ENCODE assay signal across 15 cellular contexts in the genomic region with DNA sequence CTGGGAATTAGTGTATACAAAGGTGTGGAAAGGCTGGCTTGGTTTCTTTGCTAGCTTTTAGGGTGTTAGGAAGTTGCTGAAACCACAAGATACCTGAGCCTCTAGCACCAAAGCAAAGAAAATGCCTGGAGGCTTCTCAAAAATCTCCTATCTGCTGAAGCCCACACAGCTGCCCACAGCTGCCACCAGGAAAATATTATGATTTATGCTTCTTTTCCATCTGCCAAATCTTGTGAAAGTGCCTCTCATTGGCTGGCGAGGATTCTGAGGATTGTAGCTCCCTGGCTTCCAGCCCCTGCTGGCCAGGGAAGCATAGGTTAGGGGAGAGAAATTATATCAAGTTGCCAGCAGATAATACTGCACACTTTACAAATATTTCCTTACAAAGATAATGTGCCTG.
DNase-seq lines count a peak whose midpoint lies in the region; ATAC-seq, FAIRE-seq and TF ChIP-seq lines count a peak whose summit lies in the region.
"Had no signal": no experiment of that assay in that cellular context is flagged by ENCODE, and none has a peak within 500 bp of the region (broad histone marks: within the 10 kb centered on the region; RNA-seq: fewer than 3 reads in every experiment).

No MANE protein-coding gene starts in this region.

- no peaks in the 10 kb centered on the region for H3K9me3 Mint-ChIP-seq in activated T-cell treated with anti-CD3 and anti-CD28 coated beads, Interleukin-2, amount 50 U/mL, for 24 hours
- no peaks in the 10 kb centered on the region for H3K9me3 Mint-ChIP-seq in naive thymus-derived CD8-positive, alpha-beta T cell
- H3K9me3 Mint-ChIP-seq: activated naive CD8-positive, alpha-beta T cell treated with anti-CD3 and anti-CD28 coated beads, Interleukin-2, amount 50 U/mL, for 24 hours; stimulated activated effector memory CD8-positive, alpha-beta T cell treated with anti-CD3 and anti-CD28 coated beads, Interleukin-12 subunit alpha, Interleukin-12 subunit beta, amount 100 ng/mL, for 72 hours had no signal

- no peak overlapping the region for H3K27ac Mint-ChIP-seq in activated T-cell treated with anti-CD3 and anti-CD28 coated beads, Interleukin-2, amount 50 U/mL, for 24 hours
- no peak overlapping the region for H3K27ac Mint-ChIP-seq in naive thymus-derived CD8-positive, alpha-beta T cell
- H3K27ac Mint-ChIP-seq: activated naive CD8-positive, alpha-beta T cell treated with anti-CD3 and anti-CD28 coated beads, Interleukin-2, amount 50 U/mL, for 24 hours; stimulated activated effector memory CD8-positive, alpha-beta T cell treated with anti-CD3 and anti-CD28 coated beads, Interleukin-12 subunit alpha, Interleukin-12 subunit beta, amount 100 ng/mL, for 72 hours had no signal

- H3K36me3 ChIP-seq in HepG2 (replicated peaks in 1 of 2; ENCODE audit: control insufficient read depth in 1 of 2, insufficient read depth in 2 of 2, low read length in 2 of 2) (no peaks in the 10 kb centered on the region), right lobe of liver (no peaks in the 10 kb centered on the region)
- H3K36me3 ChIP-seq: BLaER1 had no signal

- TF ChIP-seq EP300 in HepG2 (IDR thresholded peaks at IDR 0.05; ENCODE audit: low read depth in 2 of 2, low read length in 2 of 2) (no peak), HepG2 (CRISPR knock-in tag; IDR thresholded peaks at IDR 0.05; ENCODE audit: borderline replicate concordance) (no peak)

- no peak overlapping the region for H2AFZ ChIP-seq in HepG2 (ENCODE audit: low read length)

- H3K36me3 Mint-ChIP-seq in activated T-cell treated with anti-CD3 and anti-CD28 coated beads, Interleukin-2, amount 50 U/mL, for 24 hours (ENCODE audit: low read depth): no peaks in the 10 kb centered on the region
- H3K36me3 Mint-ChIP-seq in naive thymus-derived CD8-positive, alpha-beta T cell: no peaks in the 10 kb centered on the region
- H3K36me3 Mint-ChIP-seq: stimulated activated effector memory CD8-positive, alpha-beta T cell treated with anti-CD3 and anti-CD28 coated beads, Interleukin-12 subunit alpha, Interleukin-12 subunit beta, amount 100 ng/mL, for 72 hours had no signal

- H3K4me1 Mint-ChIP-seq in activated T-cell treated with anti-CD3 and anti-CD28 coated beads, Interleukin-2, amount 50 U/mL, for 24 hours (ENCODE audit: low read depth): no peaks in the 10 kb centered on the region
- H3K4me1 Mint-ChIP-seq in naive thymus-derived CD8-positive, alpha-beta T cell: no peaks in the 10 kb centered on the region
- H3K4me1 Mint-ChIP-seq: activated naive CD8-positive, alpha-beta T cell treated with anti-CD3 and anti-CD28 coated beads, Interleukin-2, amount 50 U/mL, for 24 hours; stimulated activated effector memory CD8-positive, alpha-beta T cell treated with anti-CD3 and anti-CD28 coated beads, Interleukin-12 subunit alpha, Interleukin-12 subunit beta, amount 100 ng/mL, for 72 hours had no signal

- no peak overlapping the region for H3K9ac ChIP-seq in HepG2 (ENCODE audit: insufficient read depth, low read depth, low read length)
- H3K9ac ChIP-seq: BLaER1 had no signal

- H3K27me3 Mint-ChIP-seq in activated T-cell treated with anti-CD3 and anti-CD28 coated beads, Interleukin-2, amount 50 U/mL, for 24 hours: peaks cover 2% of the 10 kb centered on the region
- H3K27me3 Mint-ChIP-seq in naive thymus-derived CD8-positive, alpha-beta T cell: peaks cover 0 to 10% (median 8%) of the 10 kb centered on the region in 5 donors

- H3K79me2 ChIP-seq in HepG2 (ENCODE audit: insufficient read depth, low read length): no peaks in the 10 kb centered on the region

- H3K4me3 ChIP-seq in HepG2 (replicated peaks in 1 of 3; ENCODE audit: insufficient read depth in 1 of 3, low read depth in 2 of 3, low read length in 3 of 3) (no peak overlapping the region), right lobe of liver (no peak overlapping the region)
- H3K4me3 ChIP-seq: BLaER1 had no signal

- CTCF ChIA-PET in HepG2 (lab: Yijun Ruan, JAX; ENCODE audit: low intra/inter-chr PET ratio, low total read pairs): no interaction called here

- H3K9me3 ChIP-seq in HepG2 (ENCODE audit: low read length): no peaks in the 10 kb centered on the region
- H3K9me3 ChIP-seq in right lobe of liver: no peaks in the 10 kb centered on the region
- H3K9me3 ChIP-seq: BLaER1 had no signal

- no peak overlapping the region for H3K4me3 Mint-ChIP-seq in activated T-cell treated with anti-CD3 and anti-CD28 coated beads, Interleukin-2, amount 50 U/mL, for 24 hours
- no peak overlapping the region for H3K4me3 Mint-ChIP-seq in naive thymus-derived CD8-positive, alpha-beta T cell
- H3K4me3 Mint-ChIP-seq: activated naive CD8-positive, alpha-beta T cell treated with anti-CD3 and anti-CD28 coated beads, Interleukin-2, amount 50 U/mL, for 24 hours; stimulated activated effector memory CD8-positive, alpha-beta T cell treated with anti-CD3 and anti-CD28 coated beads, Interleukin-12 subunit alpha, Interleukin-12 subunit beta, amount 100 ng/mL, for 72 hours had no signal

- TF ChIP-seq CTCF in HepG2 (CRISPR knock-in tag; IDR thresholded peaks at IDR 0.05) (no peak), right lobe of liver (IDR thresholded peaks at IDR 0.05) (no peak)

- H3K27me3 ChIP-seq in HepG2 (ENCODE audit: control insufficient read depth in 1 of 2, insufficient read depth in 2 of 2, low read length in 2 of 2): peaks cover 0 to 16% of the 10 kb centered on the region in 2 experiments; a peak in 3 of 5 replicates
- H3K27me3 ChIP-seq in right lobe of liver: no peaks in the 10 kb centered on the region
- H3K27me3 ChIP-seq: BLaER1 had no signal

- no peak overlapping the region for H3K27ac ChIP-seq in HepG2 (ENCODE audit: extremely low read length, insufficient read depth, low read length)
- no peak overlapping the region for H3K27ac ChIP-seq in right lobe of liver
- H3K27ac ChIP-seq: BLaER1, HL-60 had no signal

- no peak for FAIRE-seq in HepG2 (lab: Jason Lieb, UNC)
- FAIRE-seq: TTC549 had no signal

- TF ChIP-seq POLR2A in HepG2 (IDR thresholded peaks at IDR 0.05; ENCODE audit: insufficient read depth in 1 of 2, low read depth in 2 of 2, low read length in 2 of 2) (no peak), right lobe of liver (IDR thresholded peaks at IDR 0.05) (no peak)

- no peaks in the 10 kb centered on the region for H4K20me1 ChIP-seq in HepG2 (ENCODE audit: insufficient read depth, low read length)
- H4K20me1 ChIP-seq: BLaER1 had no signal

- no peak for TF ChIP-seq RAD21 in HepG2 (CRISPR knock-in tag; IDR thresholded peaks at IDR 0.05)

- H3K4me2 ChIP-seq in HepG2 (ENCODE audit: low read depth, low read length): no peak overlapping the region
- H3K4me2 ChIP-seq: BLaER1 had no signal

- WGBS in HepG2 (ENCODE audit: low lambda C conversion rate): 27% methylated on average over 1 of the region's 1 CpG
- 100% methylated on average over 1 of the region's 1 CpG for WGBS in right lobe of liver (ENCODE audit: insufficient coverage, low coverage, low lambda C conversion rate, missing lambda C conversion rate)

- POLR2A ChIA-PET in HepG2 (lab: Yijun Ruan, JAX): no interaction called here
- POLR2A ChIA-PET in naive thymus-derived CD8-positive, alpha-beta T cell (lab: Charles Lee): no interaction called here

- intact Hi-C loops in HepG2 (cut with micrococcal nuclease; ENCODE audit: unreplicated experiment) (no loop called here), right lobe of liver (cut with DNase I) (no loop called here), left ventricle myocardium superior (cut with micrococcal nuclease) (no loop called here)

- DNase-seq in HepG2 (ENCODE audit: low spot score) (no peak), right lobe of liver (no peak), amniotic epithelial cell (ENCODE audit: low read depth) (peak; percentile 47), left ventricle myocardium superior (no peak), SIG-M5 (lab: John Stamatoyannopoulos, UW) (no peak)
- no peak for DNase-seq in activated T-cell treated with anti-CD3 and anti-CD28 coated beads, Interleukin-2, amount 50 U/mL, for 24 hours
- DNase-seq in naive thymus-derived CD8-positive, alpha-beta T cell: no peak
- DNase-seq: activated naive CD8-positive, alpha-beta T cell treated with anti-CD3 and anti-CD28 coated beads, Interleukin-2, amount 50 U/mL, for 24 hours; glutamatergic neuron; NCI-H446 treated with DMSO at 0.1 percent for 48 hours had no signal

- in situ Hi-C loops in HepG2 (cut with HindIII; ENCODE audit: extremely low pct_ligation_motif_present, low pct_unique_long_range_greater_than_20kb): no loop called here

- H3K4me1 ChIP-seq in HepG2 (ENCODE audit: insufficient read depth, low read length) (no peaks in the 10 kb centered on the region), right lobe of liver (no peaks in the 10 kb centered on the region)

- BruUV-seq in HepG2 (replicated peaks; lab: Mats Ljungman, UMichigan): no TSS peak

- ATAC-seq in HepG2 (peak; percentile 54; the same call in 2 of the 3 replicates), right lobe of liver (no peak), left ventricle myocardium superior (peak; percentile 54), GM18517 (IDR thresholded peaks at IDR 0.05; ENCODE audit: unreplicated experiment) (no peak)
- ATAC-seq in naive thymus-derived CD8-positive, alpha-beta T cell: no peak
- ATAC-seq: activated naive CD8-positive, alpha-beta T cell treated with anti-CD3 and anti-CD28 coated beads, Interleukin-2, amount 50 U/mL, for 24 hours; stimulated activated effector memory CD8-positive, alpha-beta T cell treated with anti-CD3 and anti-CD28 coated beads, Interleukin-12 subunit alpha, Interleukin-12 subunit beta, amount 100 ng/mL, for 72 hours had no signal

TF ChIP-seq in HepG2, 621 proteins besides CTCF, POLR2A, EP300 and RAD21:
- TF ChIP-seq SMC3 (IDR thresholded peaks at IDR 0.05; ENCODE audit: low read length) (no peak), ZNF891 (CRISPR knock-in tag; IDR thresholded peaks at IDR 0.05) (peak; percentile 67; the same call in 1 of the 2 replicates)

Comparison
In these comparisons a context has a peak if more than half of its experiments do, and no peak if none do; other contexts are left out.
1. ATAC-seq: peak in HepG2 (single experiment) and left ventricle myocardium superior (single experiment); none in right lobe of liver (0 of 4), GM18517 (single experiment) and naive thymus-derived CD8-positive, alpha-beta T cell (0 of 2).